Comparison of ENCODE assay signal across 14 cellular contexts in the genomic region with DNA sequence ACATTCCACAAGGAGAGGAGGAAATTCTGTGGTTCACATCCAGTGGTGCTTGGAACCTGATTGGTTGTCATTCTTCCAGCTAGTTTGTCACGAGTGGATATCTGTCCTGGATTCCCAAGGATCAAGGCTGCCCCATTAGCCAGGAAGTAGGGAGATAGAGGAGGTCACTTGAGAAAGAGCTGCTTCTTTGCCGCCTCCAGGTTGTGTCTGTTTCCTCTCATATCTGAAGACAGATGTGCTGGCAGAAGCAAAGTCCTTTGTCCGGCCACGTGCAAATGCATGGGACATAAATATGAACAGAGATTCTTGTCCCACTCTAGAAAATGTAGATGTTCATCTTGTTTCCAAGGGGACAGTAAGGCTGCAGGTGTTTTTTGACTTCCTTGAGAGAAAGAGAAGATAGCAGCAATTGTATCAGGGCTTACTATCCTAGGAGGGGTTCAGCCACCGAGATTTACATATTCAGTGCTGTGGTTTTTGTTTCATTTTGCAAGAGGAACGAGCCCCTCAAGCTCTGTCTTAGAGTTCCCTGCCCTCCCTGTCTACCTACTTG.
DNase-seq lines count a peak whose midpoint lies in the region; ATAC-seq, FAIRE-seq and TF ChIP-seq lines count a peak whose summit lies in the region.
"Had no signal": no experiment of that assay in that cellular context is flagged by ENCODE, and none has a peak within 500 bp of the region (broad histone marks: within the 10 kb centered on the region; RNA-seq: fewer than 3 reads in every experiment).

No MANE protein-coding gene starts in this region.

- no peaks in the 10 kb centered on the region for H4K20me1 ChIP-seq in H1 (replicated peaks in 1 of 2; ENCODE audit: control insufficient read depth in 1 of 2, insufficient read depth in 2 of 2, low read length in 2 of 2)

- no peak overlapping the region for H3K14ac ChIP-seq in H1 (ENCODE audit: insufficient read length)

- no peak overlapping the region for H2BK120ac ChIP-seq in H1 (replicated peaks; ENCODE audit: low read depth, low read length)

- H3K23ac ChIP-seq in H1 (ENCODE audit: insufficient read length) = no peak overlapping the region

- H3K56ac ChIP-seq in H1 (replicated peaks; ENCODE audit: insufficient read length, low read depth, low read length) = no peak overlapping the region

- H3K27ac ChIP-seq in H1 (ENCODE audit: low read depth, low read length) = no peak overlapping the region
- H3K27ac ChIP-seq in psoas muscle = no peak overlapping the region
- H3K27ac ChIP-seq: SK-N-MC, upper lobe of right lung had no signal

- DNase-seq in H1 (ENCODE audit: low read depth in 1 of 2, low spot score in 2 of 2) (no peak), NCI-H187 (lab: John Stamatoyannopoulos, UW) (no peak), NCI-H748 treated with DMSO at 0.1 percent for 48 hours (lab: John Stamatoyannopoulos, UW) (no peak), SIG-M5 treated with dmso at 0.1 percent for 504 hours (lab: John Stamatoyannopoulos, UW; ENCODE audit: unreplicated experiment) (no peak), psoas muscle (no peak)
- DNase-seq: BE2C, glutamatergic neuron, upper lobe of right lung had no signal

- no peak overlapping the region for H3K4ac ChIP-seq in H1 (replicated peaks; ENCODE audit: insufficient read length, low read depth, low read length)

- ATAC-seq in GM21526 (IDR thresholded peaks at IDR 0.05; ENCODE audit: low FRiP score, unreplicated experiment) = peak; percentile 90
- peak; percentile 75 for ATAC-seq in HG03354 (IDR thresholded peaks at IDR 0.05; ENCODE audit: poor library complexity, severe bottlenecking, unreplicated experiment)
- ATAC-seq in psoas muscle = no peak
- ATAC-seq: upper lobe of right lung had no signal

- H2BK5ac ChIP-seq in H1 (ENCODE audit: low read depth, low read length) = no peak overlapping the region

- FAIRE-seq in H1 (lab: Jason Lieb, UNC) = no peak

- peak overlapping the region; percentile 82 for H3K4me3 ChIP-seq in GM12875 (ENCODE audit: low read depth, low read length)
- no peak overlapping the region for H3K4me3 ChIP-seq in H1 (ENCODE audit: extremely low read depth in 1 of 4, insufficient read depth in 2 of 4, low read depth in 3 of 4, low read length in 4 of 4)
- no peak overlapping the region for H3K4me3 ChIP-seq in psoas muscle
- H3K4me3 ChIP-seq: HAP-1, lung, SK-N-MC, upper lobe of right lung had no signal

- CTCF ChIA-PET in H1 (lab: Charles Lee; ENCODE audit: partially characterized antibody) = interaction anchor here (1.0 kb wide), 1 partner anchor 9 kb away, joined by 3 read pairs; no protein-coding TSS in a partner anchor

- H4K5ac ChIP-seq in H1 (ENCODE audit: insufficient read length, low read depth, low read length) = no peak overlapping the region

- intact Hi-C loops in psoas muscle (cut with DNase I) = no loop called here

- H4K91ac ChIP-seq in H1 (replicated peaks; ENCODE audit: insufficient read length, low read length) = no peak overlapping the region

- H3K79me1 ChIP-seq in H1 (ENCODE audit: low read depth, low read length) = no peaks in the 10 kb centered on the region

- H3K4me2 ChIP-seq in H1 (ENCODE audit: insufficient read depth in 1 of 2, low read depth in 2 of 2, low read length in 2 of 2) = no peak overlapping the region

- no peak for TF ChIP-seq RAD21 in H1 (IDR thresholded peaks at IDR 0.05 in 1 of 2, conservative IDR thresholded peaks at IDR 0.05 in 1 of 2; ENCODE audit: low read depth in 2 of 2, low read length in 2 of 2)

- no peak overlapping the region for H2BK20ac ChIP-seq in H1 (ENCODE audit: low read length)

- H3K4me1 ChIP-seq in H1 (replicated peaks in 1 of 4; ENCODE audit: control insufficient read depth in 3 of 4, insufficient read depth in 4 of 4, low read length in 3 of 4) = peaks cover 0 to 6% (median 2%) of the 10 kb centered on the region in 4 experiments; a peak in 2 of 7 replicates
- no peaks in the 10 kb centered on the region for H3K4me1 ChIP-seq in psoas muscle
- H3K4me1 ChIP-seq: BE2C, HAP-1, upper lobe of right lung had no signal

- no peak overlapping the region for H2BK15ac ChIP-seq in H1 (ENCODE audit: low read length)

- H3K18ac ChIP-seq in H1 (ENCODE audit: extremely low read depth, low read length) = no peak overlapping the region

- H2BK12ac ChIP-seq in H1 (ENCODE audit: low read depth, low read length) = no peak overlapping the region

- H3K27me3 ChIP-seq in H1 (replicated peaks in 1 of 4; ENCODE audit: control insufficient read depth in 3 of 4, extremely low read depth in 1 of 4, insufficient read depth in 3 of 4, low read length in 3 of 4) (no peaks in the 10 kb centered on the region), psoas muscle (ENCODE audit: insufficient read depth in 3 of 3, low read length in 2 of 3) (peaks cover 0 to 4% (median 2%) of the 10 kb centered on the region in 3 donors)
- H3K27me3 ChIP-seq: BE2C, upper lobe of right lung had no signal

- no peak for TF ChIP-seq EP300 in H1 (IDR thresholded peaks at IDR 0.05; ENCODE audit: borderline replicate concordance in 1 of 2, low read depth in 2 of 2, low read length in 2 of 2)

- POLR2A ChIA-PET in H1 (lab: Charles Lee; ENCODE audit: partially characterized antibody) = no interaction called here

- no peaks in the 10 kb centered on the region for H3K9me3 ChIP-seq in H1 (ENCODE audit: insufficient read depth in 2 of 2, low read depth in 1 of 2, low read length in 1 of 2)
- no peaks in the 10 kb centered on the region for H3K9me3 ChIP-seq in psoas muscle
- H3K9me3 ChIP-seq: BE2C, HAP-1, upper lobe of right lung had no signal

- 82% methylated on average over 6 of the region's 6 CpGs; no CpG with 5 or more reads in 1 of the 2 experiments for WGBS in H1 (ENCODE audit: extremely low coverage in 1 of 2, insufficient coverage in 1 of 2, insufficient read length in 1 of 2, insufficient replicate concordance in 2 of 2, low coverage in 1 of 2, low lambda C conversion rate in 2 of 2, missing lambda C conversion rate in 1 of 2), 2 experiments
- 35 to 42% (median 38%) methylated on average over 6 of the region's 6 CpGs for WGBS in psoas muscle, 3 donors

- no peak for TF ChIP-seq CTCF in GM12875 (IDR thresholded peaks at IDR 0.05; ENCODE audit: borderline replicate concordance, insufficient read depth, low read depth, low read length)
- no peak for TF ChIP-seq CTCF in H1 (IDR thresholded peaks at IDR 0.05; ENCODE audit: control extremely low read depth in 1 of 3, insufficient read depth in 1 of 3, low read depth in 1 of 3, low read length in 3 of 3)
- no peak for TF ChIP-seq CTCF in psoas muscle (IDR thresholded peaks at IDR 0.05)

- H4K8ac ChIP-seq in H1 (ENCODE audit: extremely low read depth, insufficient read depth, low read length) = no peak overlapping the region

- no peak overlapping the region for H3K9ac ChIP-seq in H1 (replicated peaks in 1 of 4; ENCODE audit: extremely low read depth in 1 of 4, low read depth in 3 of 4, low read length in 3 of 4)

- H3K79me2 ChIP-seq in H1 (ENCODE audit: control insufficient read depth in 1 of 2, insufficient read depth in 2 of 2, low read length in 2 of 2) = no peaks in the 10 kb centered on the region

- H3K36me3 ChIP-seq in H1 (ENCODE audit: control insufficient read depth in 2 of 4, insufficient read depth in 4 of 4, low read length in 3 of 4) = no peaks in the 10 kb centered on the region
- H3K36me3 ChIP-seq in psoas muscle (ENCODE audit: insufficient read depth in 1 of 2, low read depth in 1 of 2) = no peaks in the 10 kb centered on the region
- H3K36me3 ChIP-seq: BE2C, HAP-1, upper lobe of right lung had no signal

- H3K23me2 ChIP-seq in H1 (ENCODE audit: low read depth, low read length) = no peaks in the 10 kb centered on the region

- no peak overlapping the region for H2AK5ac ChIP-seq in H1 (ENCODE audit: low read depth, low read length)

- peak overlapping the region; percentile 41; the same call in 1 of the 2 replicates for H2AFZ ChIP-seq in H1 (ENCODE audit: low read length)

- TF ChIP-seq POLR2A in H1 (IDR thresholded peaks at IDR 0.05; ENCODE audit: control extremely low read depth in 1 of 2, low read depth in 2 of 2, low read length in 2 of 2) = no peak

TF ChIP-seq in H1, 55 proteins besides CTCF, POLR2A, EP300 and RAD21:
- no peak for TF ChIP-seq ATF2 (IDR thresholded peaks at IDR 0.05; ENCODE audit: low read length)
- TF ChIP-seq BRCA1 (IDR thresholded peaks at IDR 0.05; ENCODE audit: low read depth, low read length) = no peak
- no peak for TF ChIP-seq TEAD4 (IDR thresholded peaks at IDR 0.05; ENCODE audit: low read depth, low read length)
- TF ChIP-seq MAX (IDR thresholded peaks at IDR 0.05) = no peak

Comparison
In these comparisons a context has a peak if more than half of its experiments do, and no peak if none do; other contexts are left out.
1. ATAC-seq: peak in GM21526 (single experiment) and HG03354 (single experiment); none in psoas muscle (0 of 4).